In genomic region chr19:52786078-52786463, GRCh38 we compare ENCODE assay signal across 9 cellular contexts. TPM values are rescaled to one million over a fixed set of nuclear protein-coding genes. Genes with fewer than 3 reads are reported as not detected.
DNase-seq lines count a peak whose midpoint lies in the region; ATAC-seq and TF ChIP-seq lines count a peak whose summit lies in the region.
"Had no signal": no experiment of that assay in that cellular context is flagged by ENCODE, and none has a peak within 500 bp of the region (broad histone marks: within the 10 kb centered on the region; RNA-seq: fewer than 3 reads in every experiment).

No MANE protein-coding gene starts in this region.

- TF ChIP-seq CTCF in heart left ventricle (IDR thresholded peaks at IDR 0.05): no peak
- TF ChIP-seq CTCF in prostate gland (IDR thresholded peaks at IDR 0.05): no peak

- peaks cover 0 to 3% (median 0%) of the 10 kb centered on the region in 12 donors for H3K9me3 ChIP-seq in heart left ventricle
- no peaks in the 10 kb centered on the region for H3K9me3 ChIP-seq in prostate gland

- peaks cover 27% of the 10 kb centered on the region for H3K4me1 Mint-ChIP-seq in activated CD4-positive, alpha-beta memory T cell treated with anti-CD3 and anti-CD28 coated beads for 36 hours (ENCODE audit: low read depth)

- H3K36me3 Mint-ChIP-seq in activated CD4-positive, alpha-beta memory T cell treated with anti-CD3 and anti-CD28 coated beads for 36 hours: peaks cover 18% of the 10 kb centered on the region

- POLR2A ChIA-PET in activated CD4-positive, alpha-beta memory T cell treated with anti-CD3 and anti-CD28 coated beads for 36 hours (lab: Charles Lee): no interaction called here

- H3K27me3 ChIP-seq in heart left ventricle: no peaks in the 10 kb centered on the region
- no peaks in the 10 kb centered on the region for H3K27me3 ChIP-seq in prostate gland (replicated peaks; ENCODE audit: insufficient read depth)

- H3K4me1 ChIP-seq in heart left ventricle (peaks cover 0 to 18% (median 4%) of the 10 kb centered on the region in 12 donors), prostate gland (replicated peaks) (no peaks in the 10 kb centered on the region)
- H3K4me1 ChIP-seq: A549 had no signal

- H3K27ac ChIP-seq in heart left ventricle: peak overlapping the region in 11 of 12 donors; percentile 38 to 82 (median 59)
- H3K27ac ChIP-seq in prostate gland: peak overlapping the region; percentile 70
- H3K27ac ChIP-seq: A549 had no signal

- peaks cover 0 to 5% (median 0%) of the 10 kb centered on the region in 9 donors for H3K36me3 ChIP-seq in heart left ventricle
- no peaks in the 10 kb centered on the region for H3K36me3 ChIP-seq in prostate gland

- H3K27me3 Mint-ChIP-seq in activated CD4-positive, alpha-beta memory T cell treated with anti-CD3 and anti-CD28 coated beads for 36 hours: no peaks in the 10 kb centered on the region

- H3K4me3 ChIP-seq in heart left ventricle: peak overlapping the region; percentile 15 to 83 (median 69)
- H3K4me3 ChIP-seq in prostate gland: peak overlapping the region; percentile 47 to 61
- H3K4me3 ChIP-seq: A549 had no signal

- CTCF ChIA-PET in activated CD4-positive, alpha-beta memory T cell treated with anti-CD3 and anti-CD28 coated beads for 36 hours (lab: Charles Lee): no interaction called here

- 4 to 6% (median 5%) methylated on average over 23 of the region's 23 CpGs for WGBS in heart left ventricle, 4 donors
- 1% methylated on average over 23 of the region's 23 CpGs for WGBS in prostate gland

- TF ChIP-seq POLR2A in heart left ventricle (IDR thresholded peaks at IDR 0.05) (no peak), prostate gland (IDR thresholded peaks at IDR 0.05) (no peak)

- peak; percentile 5 for DNase-seq in DMS153 treated with DMSO at 0.1 percent for 48 hours (lab: John Stamatoyannopoulos, UW; ENCODE audit: unreplicated experiment)
- no peak for DNase-seq in DMS153 (lab: John Stamatoyannopoulos, UW)
- DNase-seq in activated CD4-positive, alpha-beta memory T cell treated with anti-CD3 and anti-CD28 coated beads for 36 hours: no peak
- peak in 3 of 5 donors; percentile 9 to 62 (median 28) for DNase-seq in heart left ventricle
- peak; percentile 4 for DNase-seq in prostate gland (ENCODE audit: low spot score)
- DNase-seq in KBM-7: no peak
- no peak for DNase-seq in stimulated activated CD4-positive, alpha-beta T cell treated with anti-CD3 and anti-CD28 coated beads, Interleukin-2, amount 100 ng/mL, for 24 hours

- in situ Hi-C loops in KBM-7 (cut with MboI; ENCODE audit: low pct_unique_long_range_greater_than_20kb, low sequenced_read_pairs): no loop called here

- peak overlapping the region; percentile 85 for H3K4me3 Mint-ChIP-seq in activated CD4-positive, alpha-beta memory T cell treated with anti-CD3 and anti-CD28 coated beads for 36 hours

- ATAC-seq in HG03139 (IDR thresholded peaks at IDR 0.05; ENCODE audit: unreplicated experiment) (peak; percentile 26), heart left ventricle (peak; percentile 6 to 41 (median 34))

- peaks cover 16% of the 10 kb centered on the region for H3K9me3 Mint-ChIP-seq in activated CD4-positive, alpha-beta memory T cell treated with anti-CD3 and anti-CD28 coated beads for 36 hours

- intact Hi-C loops in activated CD4-positive, alpha-beta memory T cell treated with anti-CD3 and anti-CD28 coated beads for 36 hours (cut with micrococcal nuclease): loop anchor here (2.0 kb wide), 1 partner anchor 51 kb away; the partner anchor contains the start of gene ZNF611
- intact Hi-C loops in heart left ventricle (cut with DNase I) (no loop called here), prostate gland (cut with DNase I) (no loop called here)

- peak overlapping the region; percentile 69 for H3K27ac Mint-ChIP-seq in activated CD4-positive, alpha-beta memory T cell treated with anti-CD3 and anti-CD28 coated beads for 36 hours

RNA-seq across cellular contexts. Expression of gene ZNF600, which starts 0.5 kb away (rescaled TPM):
- total RNA-seq in activated CD4-positive, alpha-beta memory T cell treated with anti-CD3 and anti-CD28 coated beads for 36 hours: 10 to 100 TPM; 11.1 to 13.4 TPM
- total RNA-seq in heart left ventricle (1 to 10 TPM; 1.2 to 4.1 (median 2.4) TPM), prostate gland (10 to 100 TPM in 1 of 2 donors, 1 to 10 TPM in 1; 8.7 to 21.2 TPM)
- polyA plus RNA-seq in heart left ventricle: 1 to 10 TPM; 2.7 TPM

RNA-seq across cellular contexts. Expression of gene ZNF28, which starts 35.4 kb away (rescaled TPM):
- total RNA-seq in activated CD4-positive, alpha-beta memory T cell treated with anti-CD3 and anti-CD28 coated beads for 36 hours: 10 to 100 TPM; 12.0 to 13.2 TPM
- total RNA-seq in heart left ventricle (10 to 100 TPM in 2 of 9 donors, 1 to 10 TPM in 7; 5.6 to 11.4 (median 8.8) TPM), prostate gland (10 to 100 TPM; 19.2 to 26.8 TPM)
- 1 to 10 TPM; 2.3 to 7.8 TPM for polyA plus RNA-seq in heart left ventricle

RNA-seq across cellular contexts. Expression of gene ZNF611, which starts 51.2 kb away (rescaled TPM):
- total RNA-seq in activated CD4-positive, alpha-beta memory T cell treated with anti-CD3 and anti-CD28 coated beads for 36 hours: 10 to 100 TPM; 17.9 to 20.3 TPM
- total RNA-seq in heart left ventricle: 10 to 100 TPM in 2 of 9 donors, 1 to 10 TPM in 7; 3.8 to 12.6 (median 6.9) TPM
- 1 to 10 TPM; 4.8 TPM for polyA plus RNA-seq in heart left ventricle
- total RNA-seq in prostate gland: 10 to 100 TPM; 12.0 to 15.3 TPM

Comparison
In these comparisons a context has a peak if more than half of its experiments do, and no peak if none do; other contexts are left out.
1. DNase-seq: peak in DMS153 treated with DMSO at 0.1 percent for 48 hours (single experiment), heart left ventricle (3 of 5) and prostate gland (single experiment); none in DMS153 (single experiment), activated CD4-positive, alpha-beta memory T cell treated with anti-CD3 and anti-CD28 coated beads for 36 hours (single experiment), KBM-7 (single experiment) and stimulated activated CD4-positive, alpha-beta T cell treated with anti-CD3 and anti-CD28 coated beads, Interleukin-2, amount 100 ng/mL, for 24 hours (0 of 2).